In genomic region chr1:226201029-226201593, GRCh38 we compare ENCODE assay signal across 8 cellular contexts. TPM values are rescaled to one million over a fixed set of nuclear protein-coding genes. Genes with fewer than 3 reads are reported as not detected.
A peak's percentile ranks its signal among the peaks of the same experiment; 100 is the strongest.
DNase-seq lines count a peak whose midpoint lies in the region; ATAC-seq lines count a peak whose summit lies in the region.

No MANE protein-coding gene starts in this region.

- no peak overlapping the region for H2AK5ac ChIP-seq in neuronal stem cell (ENCODE audit: low read depth, low read length)

- no peak overlapping the region for H3K27ac ChIP-seq in neuronal stem cell (replicated peaks; ENCODE audit: low read length)

- H3K79me1 ChIP-seq in neuronal stem cell (ENCODE audit: low read depth, low read length) = no peaks in the 10 kb centered on the region

- H3K4me3 Mint-ChIP-seq in activated naive CD8-positive, alpha-beta T cell treated with anti-CD3 and anti-CD28 coated beads, Interleukin-2, amount 50 U/mL, for 24 hours = no peak overlapping the region

- H3K36me3 Mint-ChIP-seq in activated naive CD8-positive, alpha-beta T cell treated with anti-CD3 and anti-CD28 coated beads, Interleukin-2, amount 50 U/mL, for 24 hours (ENCODE audit: low read depth) = no peaks in the 10 kb centered on the region

- no peaks in the 10 kb centered on the region for H3K4me1 Mint-ChIP-seq in activated naive CD8-positive, alpha-beta T cell treated with anti-CD3 and anti-CD28 coated beads, Interleukin-2, amount 50 U/mL, for 24 hours

- no peak overlapping the region for H2BK120ac ChIP-seq in neuronal stem cell (ENCODE audit: low read depth, low read length)

- no CpG with 5 or more reads among the region's 5 CpGs for WGBS in neuronal stem cell (ENCODE audit: extremely low coverage in 2 of 2, insufficient read length in 2 of 2, insufficient replicate concordance in 1 of 2), 2 donors

- no peak overlapping the region for H3K14ac ChIP-seq in neuronal stem cell (ENCODE audit: low read length)

- H3K36me3 ChIP-seq in neuronal stem cell (replicated peaks in 1 of 2; ENCODE audit: control insufficient read depth in 2 of 2, insufficient read depth in 2 of 2, low read length in 2 of 2) = no peaks in the 10 kb centered on the region

- peaks cover 10% of the 10 kb centered on the region for H3K27me3 Mint-ChIP-seq in activated naive CD8-positive, alpha-beta T cell treated with anti-CD3 and anti-CD28 coated beads, Interleukin-2, amount 50 U/mL, for 24 hours

- H3K27ac Mint-ChIP-seq in activated naive CD8-positive, alpha-beta T cell treated with anti-CD3 and anti-CD28 coated beads, Interleukin-2, amount 50 U/mL, for 24 hours = no peak overlapping the region

- no peak overlapping the region for H3K18ac ChIP-seq in neuronal stem cell (ENCODE audit: low read length)

- no peaks in the 10 kb centered on the region for H3K9me3 Mint-ChIP-seq in activated naive CD8-positive, alpha-beta T cell treated with anti-CD3 and anti-CD28 coated beads, Interleukin-2, amount 50 U/mL, for 24 hours

- no peak for ATAC-seq in activated naive CD8-positive, alpha-beta T cell treated with anti-CD3 and anti-CD28 coated beads, Interleukin-2, amount 50 U/mL, for 24 hours

- H3K4me1 ChIP-seq in neuronal stem cell (ENCODE audit: control insufficient read depth in 2 of 2, insufficient read depth in 1 of 2, low read depth in 1 of 2, low read length in 2 of 2) = no peaks in the 10 kb centered on the region

- no peak overlapping the region for H2BK15ac ChIP-seq in neuronal stem cell (ENCODE audit: low read length)

- H2AFZ ChIP-seq in neuronal stem cell (ENCODE audit: low read length) = no peak overlapping the region

- no peak overlapping the region for H3K23ac ChIP-seq in neuronal stem cell (ENCODE audit: low read depth, low read length, poor library complexity)

- no peak overlapping the region for H3K4ac ChIP-seq in neuronal stem cell (ENCODE audit: low read length)

- no peak overlapping the region for H3K4me3 ChIP-seq in neuronal stem cell (ENCODE audit: low read length in 2 of 2)

- H2BK12ac ChIP-seq in neuronal stem cell (ENCODE audit: low read length) = no peak overlapping the region

- no peaks in the 10 kb centered on the region for H3K9me3 ChIP-seq in neuronal stem cell (replicated peaks in 1 of 2; ENCODE audit: control insufficient read depth in 2 of 2, insufficient read depth in 1 of 2, low read depth in 1 of 2, low read length in 2 of 2)

- no peak overlapping the region for H2BK5ac ChIP-seq in neuronal stem cell (ENCODE audit: low read length)

- H4K8ac ChIP-seq in neuronal stem cell (ENCODE audit: low read depth, low read length) = no peak overlapping the region

- no peak overlapping the region for H3K9ac ChIP-seq in neuronal stem cell (ENCODE audit: low read depth, low read length, poor library complexity)

- no peaks in the 10 kb centered on the region for H3K27me3 ChIP-seq in neuronal stem cell (ENCODE audit: control insufficient read depth in 3 of 3, insufficient read depth in 3 of 3, low read depth in 1 of 3, low read length in 3 of 3)

- no peak overlapping the region for H4K91ac ChIP-seq in neuronal stem cell (ENCODE audit: low read depth, low read length, poor library complexity)

- DNase-seq in AG20443 (ENCODE audit: low spot score) (peak; percentile 40), GM19240 (ENCODE audit: insufficient read length, low spot score) (peak; percentile 35), NCI-H460 (ENCODE audit: extremely low read depth, low read depth) (peak; percentile 30), fibroblast of peridontal ligament (ENCODE audit: extremely low read depth) (peak; percentile 19), T1000 (lab: John Stamatoyannopoulos, UW) (no peak), SW480 (ENCODE audit: low spot score) (no peak), neuronal stem cell (ENCODE audit: low spot score) (no peak)
- DNase-seq in activated naive CD8-positive, alpha-beta T cell treated with anti-CD3 and anti-CD28 coated beads, Interleukin-2, amount 50 U/mL, for 24 hours = no peak

- H3K4me2 ChIP-seq in neuronal stem cell (ENCODE audit: insufficient read depth, low read length, poor library complexity, severe bottlenecking) = no peak overlapping the region

RNA-seq across cellular contexts. Expression of gene ACBD3, which starts 14.6 kb away (rescaled TPM):
- 50.2 and 59.0 TPM in 2 replicates for total RNA-seq in NCI-H460 (2014; rRNA removed; shearing (Covaris generic))
- 22.4 and 23.5 TPM in 2 replicates for polyA plus RNA-seq in NCI-H460 (2014; cell fraction: nucleus; rRNA removed)
- polyA plus RNA-seq in neuronal stem cell (2013, experiment 1 of 2) = 17.2 TPM
- 17.4 TPM for polyA plus RNA-seq in neuronal stem cell (2013, experiment 2 of 2)

RNA-seq across cellular contexts. Expression of gene MIXL1, which starts 22.4 kb away (rescaled TPM):
- not detected in 2 replicates for total RNA-seq in NCI-H460 (2014; rRNA removed; shearing (Covaris generic))
- not detected in 2 replicates for polyA plus RNA-seq in NCI-H460 (2014; cell fraction: nucleus; rRNA removed)
- 0.13 TPM for polyA plus RNA-seq in neuronal stem cell (2013, experiment 1 of 2)
- 0.17 TPM for polyA plus RNA-seq in neuronal stem cell (2013, experiment 2 of 2)

Comparison
In these comparisons a context has a peak if more than half of its experiments do, and no peak if none do; other contexts are left out.
1. DNase-seq: peak in AG20443 (single experiment), GM19240 (single experiment), NCI-H460 (single experiment) and fibroblast of peridontal ligament (single experiment); none in activated naive CD8-positive, alpha-beta T cell treated with anti-CD3 and anti-CD28 coated beads, Interleukin-2, amount 50 U/mL, for 24 hours (single experiment), T1000 (single experiment), SW480 (single experiment) and neuronal stem cell (single experiment).